Comparison of ENCODE assay signal across 8 cellular contexts in genomic region chr14:35046048-35046750, GRCh38. TPM values are rescaled to one million over a fixed set of nuclear protein-coding genes. Genes with fewer than 3 reads are reported as not detected.
DNase-seq lines count a peak whose midpoint lies in the region; ATAC-seq, FAIRE-seq and TF ChIP-seq lines count a peak whose summit lies in the region.

A gene with protein sequence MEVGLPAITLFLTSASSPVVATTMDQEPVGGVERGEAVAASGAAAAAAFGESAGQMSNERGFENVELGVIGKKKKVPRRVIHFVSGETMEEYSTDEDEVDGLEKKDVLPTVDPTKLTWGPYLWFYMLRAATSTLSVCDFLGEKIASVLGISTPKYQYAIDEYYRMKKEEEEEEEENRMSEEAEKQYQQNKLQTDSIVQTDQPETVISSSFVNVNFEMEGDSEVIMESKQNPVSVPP (plus strand): TSS chr14:35046272. CDS start chr14:35046464, 192 bp downstream.

- 1% methylated on average over 35 to 46 of the region's 77 CpGs for WGBS in GM23248 (ENCODE audit: low coverage in 1 of 2, low lambda C conversion rate in 2 of 2, missing lambda C conversion rate in 2 of 2), 2 experiments
- 0% methylated on average over 5 of the region's 77 CpGs for whole genome bisulfite sequencing in esophagus muscularis mucosa

- TF ChIP-seq POLR2A in esophagus muscularis mucosa (IDR thresholded peaks at IDR 0.05; ENCODE audit: low read depth) = peak; percentile 81

- DNase-seq in DND-41 (peak; percentile 95), GM23248 (peak; percentile 99), Karpas-422 (peak; percentile 100), RCC 7860 (ENCODE audit: low spot score) (peak; percentile 81), esophagus muscularis mucosa (ENCODE audit: extremely low spot score) (peak; percentile 100)
- DNase-seq in activated T-cell treated with anti-CD3 and anti-CD28 coated beads, Interleukin-2, amount 50 U/mL, for 72 hours = peak; percentile 98 to 99
- DNase-seq in stimulated activated CD8-positive, alpha-beta memory T cell treated with anti-CD3 and anti-CD28 coated beads, Interleukin-7, amount 100 ng/mL, for 24 hours (ENCODE audit: low read depth) = peak; percentile 96

- H2AFZ ChIP-seq in DND-41 (ENCODE audit: low read depth, low read length) (peak within 1 kb of the TSS; percentile 78), GM23248 (peak within 1 kb of the TSS; percentile 89), Karpas-422 (ENCODE audit: low read length) (peak within 1 kb of the TSS; percentile 85)

- H3K4me1 Mint-ChIP-seq in activated T-cell treated with anti-CD3 and anti-CD28 coated beads, Interleukin-2, amount 50 U/mL, for 72 hours (ENCODE audit: low read depth) = peaks cover 30% of the 10 kb centered on the region

- no peak for TF ChIP-seq CTCF in DND-41 (IDR thresholded peaks at IDR 0.05; ENCODE audit: borderline replicate concordance, extremely low read depth, low read length, poor library complexity, severe bottlenecking)
- TF ChIP-seq CTCF in esophagus muscularis mucosa (IDR thresholded peaks at IDR 0.05) = peak in 1 of 3 experiments; percentile 3

- no peaks in the 10 kb centered on the region for H3K9me2 ChIP-seq in GM23248 (ENCODE audit: insufficient read depth)
- H3K9me2 ChIP-seq in Karpas-422 (replicated peaks; ENCODE audit: insufficient read depth, low read length) = no peaks in the 10 kb centered on the region

- peak; percentile 90 for ATAC-seq in DND-41 (ENCODE audit: insufficient read depth, low read depth)
- peak; percentile 95 for ATAC-seq in activated T-cell treated with anti-CD3 and anti-CD28 coated beads, Interleukin-2, amount 50 U/mL, for 72 hours (replicated peaks in 1 of 2)

- H3K27ac Mint-ChIP-seq in activated T-cell treated with anti-CD3 and anti-CD28 coated beads, Interleukin-2, amount 50 U/mL, for 72 hours = peak within 1 kb of the TSS; percentile 97

- peak within 1 kb of the TSS; percentile 97 to 98 for H3K4me3 Mint-ChIP-seq in activated T-cell treated with anti-CD3 and anti-CD28 coated beads, Interleukin-2, amount 50 U/mL, for 72 hours

- H3K36me3 ChIP-seq in DND-41 (ENCODE audit: insufficient read depth, low read length) = no peaks in the 10 kb centered on the region; the same call in 1 of the 2 replicates
- H3K36me3 ChIP-seq in GM23248 (ENCODE audit: low read depth) = peaks cover 4% of the 10 kb centered on the region; the same call in 1 of the 2 replicates
- H3K36me3 ChIP-seq in Karpas-422 (ENCODE audit: insufficient read depth, low read length) = peaks cover 3% of the 10 kb centered on the region; the same call in 1 of the 2 replicates
- peaks cover 0 to 16% (median 6%) of the 10 kb centered on the region in 4 donors for H3K36me3 ChIP-seq in esophagus muscularis mucosa
- peaks cover 0 to 5% of the 10 kb centered on the region in 2 donors for H3K36me3 ChIP-seq in muscle layer of duodenum (ENCODE audit: control insufficient read depth in 1 of 2, insufficient read depth in 2 of 2, low read length in 2 of 2)

- H3K27me3 ChIP-seq in DND-41 (ENCODE audit: insufficient read depth, low read length, poor library complexity) (no peaks in the 10 kb centered on the region), GM23248 (replicated peaks; ENCODE audit: insufficient read depth) (no peaks in the 10 kb centered on the region), Karpas-422 (ENCODE audit: low read length) (no peaks in the 10 kb centered on the region), esophagus muscularis mucosa (no peaks in the 10 kb centered on the region), muscle layer of duodenum (ENCODE audit: low read depth, low read length) (no peaks in the 10 kb centered on the region)

- H3K36me3 Mint-ChIP-seq in activated T-cell treated with anti-CD3 and anti-CD28 coated beads, Interleukin-2, amount 50 U/mL, for 72 hours (ENCODE audit: insufficient read depth in 2 of 2) = peaks cover 3 to 6% of the 10 kb centered on the region in 2 donors

- peaks cover 29% of the 10 kb centered on the region for H3F3A ChIP-seq in GM23248 (ENCODE audit: insufficient read depth)

- in situ Hi-C loops in GM23248 (cut with MboI) = no loop called here

- intact Hi-C loops in esophagus muscularis mucosa (cut with DNase I) = loop anchor here (2.0 to 10.0 kb wide), 3 partner anchors 64 to 379 kb away; partner anchors contain the start of genes BAZ1A and SRP54

- H3K4me3 ChIP-seq in DND-41 (ENCODE audit: low read depth in 1 of 2, low read length in 2 of 2) (peak within 1 kb of the TSS; percentile 79 to 81), GM23248 (peak within 1 kb of the TSS; percentile 82), Karpas-422 (ENCODE audit: low read length) (peak within 1 kb of the TSS; percentile 79), esophagus muscularis mucosa (peak within 1 kb of the TSS; percentile 71 to 96 (median 84)), muscle layer of duodenum (ENCODE audit: low read depth in 1 of 2, low read length in 2 of 2) (peak within 1 kb of the TSS; percentile 89 to 94)

- H3K27ac ChIP-seq in DND-41 (ENCODE audit: low read length) = peak within 1 kb of the TSS; percentile 65
- peak within 1 kb of the TSS; percentile 96 for H3K27ac ChIP-seq in GM23248
- H3K27ac ChIP-seq in Karpas-422 (ENCODE audit: low read length) = peak within 1 kb of the TSS; percentile 70
- H3K27ac ChIP-seq in esophagus muscularis mucosa (replicated peaks in 1 of 4) = peak within 1 kb of the TSS; percentile 90 to 99 (median 97)
- H3K27ac ChIP-seq in muscle layer of duodenum (ENCODE audit: low read length) = peak within 1 kb of the TSS; percentile 100

- peak within 1 kb of the TSS; percentile 78 for H3K9ac ChIP-seq in DND-41 (ENCODE audit: low read depth, low read length)
- peak within 1 kb of the TSS; percentile 93 for H3K9ac ChIP-seq in GM23248
- peak within 1 kb of the TSS; percentile 79 for H3K9ac ChIP-seq in Karpas-422 (ENCODE audit: low read length)

- TF ChIP-seq EP300 in esophagus muscularis mucosa (IDR thresholded peaks at IDR 0.05) = peak; percentile 49

- H3K4me2 ChIP-seq in DND-41 (ENCODE audit: insufficient read depth, low read length) = peak within 1 kb of the TSS; percentile 95
- peak within 1 kb of the TSS; percentile 98 for H3K4me2 ChIP-seq in GM23248 (ENCODE audit: unreplicated experiment)
- H3K4me2 ChIP-seq in Karpas-422 (ENCODE audit: low read depth, low read length, poor library complexity, severe bottlenecking) = peak within 1 kb of the TSS; percentile 97

- FAIRE-seq in RCC 7860 (lab: Jason Lieb, UNC) = no peak

- peaks cover 5% of the 10 kb centered on the region for H3K79me2 ChIP-seq in DND-41 (ENCODE audit: insufficient read depth, low read length)
- peaks cover 40% of the 10 kb centered on the region for H3K79me2 ChIP-seq in GM23248 (ENCODE audit: insufficient read depth)
- H3K79me2 ChIP-seq in Karpas-422 (ENCODE audit: low read length) = peaks cover 44% of the 10 kb centered on the region

- no peaks in the 10 kb centered on the region for H3K9me3 ChIP-seq in DND-41 (ENCODE audit: insufficient read depth, low read length, severe bottlenecking)
- no peaks in the 10 kb centered on the region for H3K9me3 ChIP-seq in GM23248 (ENCODE audit: low read depth)
- H3K9me3 ChIP-seq in Karpas-422 (ENCODE audit: low read length) = no peaks in the 10 kb centered on the region
- no peaks in the 10 kb centered on the region for H3K9me3 ChIP-seq in esophagus muscularis mucosa
- no peaks in the 10 kb centered on the region for H3K9me3 ChIP-seq in muscle layer of duodenum (ENCODE audit: control insufficient read depth in 1 of 2, low read length in 2 of 2)

- H3K27me3 Mint-ChIP-seq in activated T-cell treated with anti-CD3 and anti-CD28 coated beads, Interleukin-2, amount 50 U/mL, for 72 hours (ENCODE audit: low read depth) = no peaks in the 10 kb centered on the region

- H3K4me1 ChIP-seq in DND-41 (ENCODE audit: insufficient read depth, low read length) (peaks cover 26% of the 10 kb centered on the region), GM23248 (ENCODE audit: insufficient read depth) (peaks cover 29% of the 10 kb centered on the region; the same call in 1 of the 2 replicates), Karpas-422 (ENCODE audit: low read length) (peaks cover 29% of the 10 kb centered on the region), esophagus muscularis mucosa (peaks cover 29 to 50% (median 35%) of the 10 kb centered on the region in 4 donors), muscle layer of duodenum (ENCODE audit: control insufficient read depth in 1 of 2, insufficient read depth in 2 of 2, low read length in 2 of 2) (peaks cover 6% of the 10 kb centered on the region in 2 donors)

- H4K20me1 ChIP-seq in DND-41 (ENCODE audit: insufficient read depth, low read length) = no peaks in the 10 kb centered on the region
- no peaks in the 10 kb centered on the region for H4K20me1 ChIP-seq in GM23248 (ENCODE audit: insufficient read depth)
- H4K20me1 ChIP-seq in Karpas-422 (ENCODE audit: insufficient read depth, low read depth, low read length) = no peaks in the 10 kb centered on the region

- H3K9me3 Mint-ChIP-seq in activated T-cell treated with anti-CD3 and anti-CD28 coated beads, Interleukin-2, amount 50 U/mL, for 72 hours = no peaks in the 10 kb centered on the region

RNA-seq across cellular contexts. Expression of the gene that starts here (rescaled TPM):
- total RNA-seq in GM23248 (2014; rRNA removed; shearing (Covaris generic)) = 56.4 and 67.3 TPM in 2 replicates
- polyA plus RNA-seq in GM23248 (2016; fragmentation: Nextera tagmentation; extraction: Ambion mirVana) = 100 and 103 TPM in 2 replicates
- 35.6 and 39.2 TPM in 2 replicates for total RNA-seq in Karpas-422 (2014; rRNA removed; shearing (Covaris generic); ENCODE audit: low replicate concordance)
- 10 to 100 TPM; 53.6 to 62.7 TPM for total RNA-seq in activated T-cell treated with anti-CD3 and anti-CD28 coated beads, Interleukin-2, amount 50 U/mL, for 72 hours
- 10 to 100 TPM; 49.0 to 60.8 (median 54.7) TPM for total RNA-seq in esophagus muscularis mucosa

Comparison
In these comparisons a context has a peak if more than half of its experiments do, and no peak if none do; other contexts are left out.
1. Peak in every context shown above with its lines: DNase-seq, ATAC-seq, H3K4me3 ChIP-seq and H3K27ac ChIP-seq.